Comparison of ENCODE assay signal across 8 cellular contexts in genomic region chr1:8351693-8352470, GRCh38. TPM values are rescaled to one million over a fixed set of nuclear protein-coding genes. Genes with fewer than 3 reads are reported as not detected.
DNase-seq lines count a peak whose midpoint lies in the region; ATAC-seq and TF ChIP-seq lines count a peak whose summit lies in the region.

No MANE protein-coding gene starts in this region.

- H3K9ac ChIP-seq in stomach smooth muscle (ENCODE audit: low read length in 2 of 2): no peak overlapping the region

- no peak overlapping the region for H3K27ac Mint-ChIP-seq in activated T-cell treated with anti-CD3 and anti-CD28 coated beads, Interleukin-2, amount 50 U/mL, for 24 hours

- no peaks in the 10 kb centered on the region for H3K4me1 ChIP-seq in cardiac muscle cell (ENCODE audit: low read depth)
- peaks cover 60% of the 10 kb centered on the region for H3K4me1 ChIP-seq in stomach smooth muscle (ENCODE audit: control insufficient read depth, insufficient read depth, low read length)

- no peaks in the 10 kb centered on the region for H3K27me3 ChIP-seq in cardiac muscle cell
- no peaks in the 10 kb centered on the region for H3K27me3 ChIP-seq in stomach smooth muscle (ENCODE audit: control insufficient read depth in 1 of 2, insufficient read depth in 2 of 2, low read length in 2 of 2)

- peak overlapping the region; percentile 69 for H3K27ac ChIP-seq in cardiac muscle cell
- peak overlapping the region; percentile 73 for H3K27ac ChIP-seq in stomach smooth muscle (ENCODE audit: low read length)

- peaks cover 44% of the 10 kb centered on the region for H3K36me3 Mint-ChIP-seq in activated T-cell treated with anti-CD3 and anti-CD28 coated beads, Interleukin-2, amount 50 U/mL, for 24 hours (ENCODE audit: low read depth)
- H3K36me3 Mint-ChIP-seq in activated T-cell treated with anti-CD3 and anti-CD28 coated beads, Interleukin-2, amount 50 U/mL, for 4 hours (ENCODE audit: insufficient read depth): peaks cover 17% of the 10 kb centered on the region

- peak; percentile 64 for TF ChIP-seq CTCF in cardiac muscle cell (IDR thresholded peaks at IDR 0.05; ENCODE audit: low read depth, low read length)

- H3K36me3 ChIP-seq in cardiac muscle cell (peaks cover 29% of the 10 kb centered on the region), stomach smooth muscle (ENCODE audit: control insufficient read depth in 2 of 2, insufficient read depth in 2 of 2, low read length in 2 of 2) (peaks cover 24 to 31% of the 10 kb centered on the region in 2 donors)

- H3K4me3 Mint-ChIP-seq in activated T-cell treated with anti-CD3 and anti-CD28 coated beads, Interleukin-2, amount 50 U/mL, for 24 hours: no peak overlapping the region
- no peak overlapping the region for H3K4me3 Mint-ChIP-seq in activated T-cell treated with anti-CD3 and anti-CD28 coated beads, Interleukin-2, amount 50 U/mL, for 4 hours

- ATAC-seq in activated T-cell treated with anti-CD3 and anti-CD28 coated beads, Interleukin-2, amount 50 U/mL, for 4 hours: no peak
- ATAC-seq in SK-N-SH treated with all-trans-retinoic acid at 6 μM for 48 hours (peak; percentile 52), GM19328 (IDR thresholded peaks at IDR 0.05; ENCODE audit: unreplicated experiment) (no peak)

- no peaks in the 10 kb centered on the region for H3K9me3 Mint-ChIP-seq in activated T-cell treated with anti-CD3 and anti-CD28 coated beads, Interleukin-2, amount 50 U/mL, for 24 hours
- H3K9me3 Mint-ChIP-seq in activated T-cell treated with anti-CD3 and anti-CD28 coated beads, Interleukin-2, amount 50 U/mL, for 4 hours: no peaks in the 10 kb centered on the region

- H3K4me3 ChIP-seq in cardiac muscle cell (no peak overlapping the region), stomach smooth muscle (ENCODE audit: low read length in 2 of 2) (no peak overlapping the region)

- H3K27me3 Mint-ChIP-seq in activated T-cell treated with anti-CD3 and anti-CD28 coated beads, Interleukin-2, amount 50 U/mL, for 24 hours: no peaks in the 10 kb centered on the region
- H3K27me3 Mint-ChIP-seq in activated T-cell treated with anti-CD3 and anti-CD28 coated beads, Interleukin-2, amount 50 U/mL, for 4 hours (ENCODE audit: low read depth): peaks cover 2% of the 10 kb centered on the region

- H3K9me3 ChIP-seq in cardiac muscle cell (ENCODE audit: low read depth) (no peaks in the 10 kb centered on the region), stomach smooth muscle (ENCODE audit: control insufficient read depth in 2 of 2, low read length in 2 of 2) (no peaks in the 10 kb centered on the region)

- H3K4me1 Mint-ChIP-seq in activated T-cell treated with anti-CD3 and anti-CD28 coated beads, Interleukin-2, amount 50 U/mL, for 24 hours (ENCODE audit: low read depth): peaks cover 2% of the 10 kb centered on the region
- peaks cover 2% of the 10 kb centered on the region for H3K4me1 Mint-ChIP-seq in activated T-cell treated with anti-CD3 and anti-CD28 coated beads, Interleukin-2, amount 50 U/mL, for 4 hours (ENCODE audit: low read depth)

- peak; percentile 49 for DNase-seq in activated T-cell treated with anti-CD3 and anti-CD28 coated beads, Interleukin-2, amount 50 U/mL, for 24 hours
- DNase-seq in activated T-cell treated with anti-CD3 and anti-CD28 coated beads, Interleukin-2, amount 50 U/mL, for 4 hours: no peak
- DNase-seq in cardiac muscle cell (ENCODE audit: low read depth in 1 of 2, low spot score in 1 of 2) (peak in 1 of 2 donors; percentile 64), H4 (ENCODE audit: low spot score) (no peak), NCI-H2171 treated with DMSO at 0.1 percent for 48 hours (lab: John Stamatoyannopoulos, UW) (no peak)

TF ChIP-seq in SK-N-SH treated with all-trans-retinoic acid at 6 μM for 48 hours, 23 proteins besides CTCF, POLR2A, EP300 and RAD21:
- TF ChIP-seq ZC3H10 (CRISPR knock-in tag; IDR thresholded peaks at IDR 0.05) (no peak), PPARA (CRISPR knock-in tag; IDR thresholded peaks at IDR 0.05; ENCODE audit: borderline replicate concordance) (no peak), PATZ1 (CRISPR knock-in tag; IDR thresholded peaks at IDR 0.05; ENCODE audit: borderline replicate concordance) (no peak), ZFP3 (CRISPR knock-in tag; IDR thresholded peaks at IDR 0.05) (no peak), TCF4 (CRISPR knock-in tag; IDR thresholded peaks at IDR 0.05; ENCODE audit: borderline replicate concordance) (no peak)

RNA-seq across cellular contexts. Expression of gene SLC45A1, which starts 34.0 kb away (rescaled TPM):
- total RNA-seq in activated T-cell treated with anti-CD3 and anti-CD28 coated beads, Interleukin-2, amount 50 U/mL, for 4 hours: under 1 TPM; 0.38 to 0.61 (median 0.46) TPM
- 0.28 and 0.42 TPM in 2 replicates for total RNA-seq in cardiac muscle cell
- polyA plus RNA-seq in cardiac muscle cell: 0.34 and 0.79 TPM in 2 replicates
- 0.31 TPM in 1 of 2 replicates, not detected in the other for total RNA-seq in H4 (2014; rRNA removed; shearing (Covaris generic))
